ENCODE assay signal across 9 cellular contexts in the genomic region with DNA sequence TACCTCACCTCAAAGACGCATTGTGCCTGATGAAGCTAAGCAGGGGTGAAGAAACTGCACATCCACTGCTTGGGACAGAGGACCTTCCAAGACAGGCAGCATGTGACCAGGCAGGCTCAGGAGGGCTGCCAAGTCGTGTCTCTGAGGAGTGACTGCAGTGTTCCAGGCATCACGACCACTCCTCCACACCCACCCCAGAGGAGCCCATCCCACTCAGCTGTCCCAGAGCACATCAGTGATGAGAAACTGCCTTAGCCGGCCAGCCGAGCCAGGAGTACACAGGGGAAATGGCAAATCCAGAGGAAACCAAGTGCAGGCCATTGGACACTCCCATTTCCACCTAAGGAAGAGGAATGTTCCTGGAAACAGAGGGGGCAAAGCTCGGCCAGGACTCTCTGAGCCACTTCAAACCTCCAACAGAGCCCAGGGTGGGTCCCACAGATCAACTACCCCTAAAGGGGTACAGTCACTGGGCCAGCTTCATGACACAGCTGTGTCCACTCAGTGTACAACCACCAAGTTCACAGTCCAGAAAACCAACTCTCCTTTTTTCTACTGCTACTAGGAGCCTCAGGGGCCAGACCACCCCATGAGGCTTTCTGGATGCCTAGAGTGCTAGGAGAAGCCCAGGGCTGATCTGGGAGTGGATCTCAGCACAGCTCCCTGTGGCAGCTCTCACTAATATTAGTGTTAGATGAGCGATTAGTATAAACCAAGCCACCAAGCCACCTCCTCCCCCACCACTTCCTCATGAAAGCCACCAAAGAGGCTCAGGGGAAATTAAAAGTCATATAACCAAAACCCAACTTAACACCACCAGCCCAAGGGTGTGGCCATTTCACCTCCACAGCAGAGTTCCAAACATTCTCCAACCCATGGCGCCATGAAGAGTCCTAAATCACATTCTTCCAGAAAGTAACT. TPM values are rescaled to one million over a fixed set of nuclear protein-coding genes. Genes with fewer than 3 reads are reported as not detected.
DNase-seq lines count a peak whose midpoint lies in the region; ATAC-seq and TF ChIP-seq lines count a peak whose summit lies in the region.
"Had no signal": no experiment of that assay in that cellular context is flagged by ENCODE, and none has a peak within 500 bp of the region (broad histone marks: within the 10 kb centered on the region; RNA-seq: fewer than 3 reads in every experiment).

No MANE protein-coding gene starts in this region.

- H3K9ac ChIP-seq in mammary epithelial cell (ENCODE audit: insufficient read depth, low read length) = peak overlapping the region; percentile 9

- H3K79me2 ChIP-seq in mammary epithelial cell (ENCODE audit: insufficient read depth, low read length) = peaks cover 97% of the 10 kb centered on the region

- no peaks in the 10 kb centered on the region for H4K20me1 ChIP-seq in mammary epithelial cell (ENCODE audit: insufficient read depth, low read length)

- no TSS peak for BruUV-seq in mammary epithelial cell (replicated peaks; lab: Mats Ljungman, UMichigan)

- peaks cover 80% of the 10 kb centered on the region for H3K4me1 Mint-ChIP-seq in activated naive CD4-positive, alpha-beta T cell treated with anti-CD3 and anti-CD28 coated beads for 36 hours (ENCODE audit: low read depth)
- peaks cover 43% of the 10 kb centered on the region for H3K4me1 Mint-ChIP-seq in mesothelial cell of epicardium

- H3K4me2 ChIP-seq in mammary epithelial cell (ENCODE audit: insufficient read depth, low read depth, low read length) = peak overlapping the region; percentile 43

- H2AFZ ChIP-seq in mammary epithelial cell (ENCODE audit: low read depth, low read length) = no peak overlapping the region

- H3K36me3 Mint-ChIP-seq in activated naive CD4-positive, alpha-beta T cell treated with anti-CD3 and anti-CD28 coated beads for 36 hours (ENCODE audit: low read depth) = peaks cover 17% of the 10 kb centered on the region
- H3K36me3 Mint-ChIP-seq in mesothelial cell of epicardium = peaks cover 6% of the 10 kb centered on the region

- H3K27me3 ChIP-seq in mammary epithelial cell (ENCODE audit: insufficient read depth, low read length) = no peaks in the 10 kb centered on the region
- H3K27me3 ChIP-seq in aorta (ENCODE audit: control insufficient read depth in 1 of 2, insufficient read depth in 2 of 2, low read length in 1 of 2) = no peaks in the 10 kb centered on the region

- peak overlapping the region; percentile 51 for H3K27ac ChIP-seq in mammary epithelial cell (ENCODE audit: insufficient read depth, low read depth, low read length)
- H3K27ac ChIP-seq in aorta (ENCODE audit: low read depth in 1 of 2, low read length in 2 of 2) = no peak overlapping the region
- H3K27ac ChIP-seq: HL-60 had no signal

- no peaks in the 10 kb centered on the region for H3K9me3 Mint-ChIP-seq in activated naive CD4-positive, alpha-beta T cell treated with anti-CD3 and anti-CD28 coated beads for 36 hours
- no peaks in the 10 kb centered on the region for H3K9me3 Mint-ChIP-seq in mesothelial cell of epicardium

- 52% methylated on average over 6 of the region's 8 CpGs for WGBS in mammary epithelial cell (ENCODE audit: low coverage, missing lambda C conversion rate)
- 25 to 28% methylated on average over 8 of the region's 8 CpGs for WGBS in aorta, 2 donors

- H3K4me3 Mint-ChIP-seq in activated naive CD4-positive, alpha-beta T cell treated with anti-CD3 and anti-CD28 coated beads for 36 hours = peak overlapping the region; percentile 41
- no peak overlapping the region for H3K4me3 Mint-ChIP-seq in mesothelial cell of epicardium

- dilution Hi-C loops in mammary epithelial cell (cut with HindIII; ENCODE audit: low sequenced_read_pairs) = no loop called here

- peaks cover 3% of the 10 kb centered on the region for H3K36me3 ChIP-seq in mammary epithelial cell (ENCODE audit: insufficient read depth, low read length)
- no peaks in the 10 kb centered on the region for H3K36me3 ChIP-seq in aorta (ENCODE audit: control insufficient read depth in 1 of 2, insufficient read depth in 2 of 2, low read length in 1 of 2)

- H3K4me3 ChIP-seq in mammary epithelial cell (replicated peaks in 1 of 3; ENCODE audit: insufficient read depth in 1 of 3, low read depth in 2 of 3, low read length in 3 of 3) (no peak overlapping the region), aorta (ENCODE audit: low read length in 2 of 2) (no peak overlapping the region)

- H3K9me3 ChIP-seq in mammary epithelial cell (replicated peaks; ENCODE audit: insufficient read depth, low read length) = no peaks in the 10 kb centered on the region
- no peaks in the 10 kb centered on the region for H3K9me3 ChIP-seq in aorta (ENCODE audit: control insufficient read depth, low read length)

- ATAC-seq in aorta (ENCODE audit: low FRiP score) (peak; percentile 79), HG03378 (IDR thresholded peaks at IDR 0.05; ENCODE audit: unreplicated experiment) (no peak), HG03520 (IDR thresholded peaks at IDR 0.05; ENCODE audit: unreplicated experiment) (no peak)

- in situ Hi-C loops in mammary epithelial cell (cut with MboI; ENCODE audit: low sequenced_read_pairs in 2 of 2) (no loop called here), ACHN (cut with HindIII; ENCODE audit: low pct_ligation_motif_present, low pct_unique_long_range_greater_than_20kb, low sequenced_read_pairs) (no loop called here)

- no peaks in the 10 kb centered on the region for H3K27me3 Mint-ChIP-seq in activated naive CD4-positive, alpha-beta T cell treated with anti-CD3 and anti-CD28 coated beads for 36 hours (ENCODE audit: low read depth)
- H3K27me3 Mint-ChIP-seq in mesothelial cell of epicardium (ENCODE audit: low read depth) = no peaks in the 10 kb centered on the region

- intact Hi-C loops in activated naive CD4-positive, alpha-beta T cell treated with anti-CD3 and anti-CD28 coated beads for 36 hours (cut with micrococcal nuclease) = loop anchor here (1.0 kb wide), 1 partner anchor 8 kb away; no protein-coding TSS in a partner anchor
- intact Hi-C loops in mammary epithelial cell (cut with micrococcal nuclease) (no loop called here), aorta (cut with DNase I) (no loop called here)

- peak; percentile 69 for DNase-seq in activated naive CD4-positive, alpha-beta T cell treated with anti-CD3 and anti-CD28 coated beads for 36 hours
- DNase-seq in activated naive CD4-positive, alpha-beta T cell treated with anti-CD3 and anti-CD28 coated beads, Interleukin-2, amount 50 U/mL, for 16 hours = no peak
- DNase-seq in mammary epithelial cell (no peak), mesothelial cell of epicardium (ENCODE audit: low spot score in 2 of 2, unreplicated experiment in 2 of 2) (no peak), aorta (peak; percentile 65 to 88), ACHN (no peak)

- peak overlapping the region; percentile 84 for H3K27ac Mint-ChIP-seq in activated naive CD4-positive, alpha-beta T cell treated with anti-CD3 and anti-CD28 coated beads for 36 hours
- H3K27ac Mint-ChIP-seq in mesothelial cell of epicardium = peak overlapping the region; percentile 88

- CTCF ChIA-PET in activated naive CD4-positive, alpha-beta T cell treated with anti-CD3 and anti-CD28 coated beads for 36 hours (lab: Charles Lee) = interaction anchor here (0.5 to 13.3 kb wide), 7 partner anchors 11 to 49 kb away, joined by 3 to 142 read pairs (median 6); partner anchors contain the start of genes PXN, RNU4-2 and RPLP0
- CTCF ChIA-PET in mammary epithelial cell (lab: Charles Lee; ENCODE audit: low non-redundant PET) = no interaction called here

- H3K4me1 ChIP-seq in mammary epithelial cell (ENCODE audit: insufficient read depth, low read length) = peaks cover 75% of the 10 kb centered on the region
- H3K4me1 ChIP-seq in aorta (ENCODE audit: control insufficient read depth in 1 of 2, insufficient read depth in 2 of 2, low read length in 2 of 2) = peaks cover 0 to 13% of the 10 kb centered on the region in 2 donors

- TF ChIP-seq CTCF in mammary epithelial cell (conservative IDR thresholded peaks at IDR 0.05 in 1 of 2, IDR thresholded peaks at IDR 0.05 in 1 of 2; ENCODE audit: extremely low read depth in 1 of 2, insufficient read depth in 1 of 2, low read depth in 1 of 2, low read length in 2 of 2) (no peak), mesothelial cell of epicardium (IDR thresholded peaks at IDR 0.05; ENCODE audit: unreplicated experiment) (no peak)

RNA-seq across cellular contexts. Expression of gene PXN, which starts 15.4 kb away (rescaled TPM):
- total RNA-seq in activated naive CD4-positive, alpha-beta T cell treated with anti-CD3 and anti-CD28 coated beads for 36 hours = 100 to 1,000 TPM; 109 to 112 TPM
- total RNA-seq in mammary epithelial cell = 100 to 1,000 TPM; 155 to 477 TPM
- 166 TPM for polyA plus RNA-seq in mammary epithelial cell
- 597 TPM for polyA minus RNA-seq in mammary epithelial cell
- total RNA-seq in mesothelial cell of epicardium = 113 to 123 TPM (median 117 TPM) in 3 replicates
- total RNA-seq in aorta = 100 to 1,000 TPM; 111 to 138 TPM
- polyA plus RNA-seq in aorta = 10 to 100 TPM; 31.3 to 79.9 TPM

RNA-seq across cellular contexts. Expression of gene RNU4-2, which starts 41.6 kb away (rescaled TPM):
- total RNA-seq in activated naive CD4-positive, alpha-beta T cell treated with anti-CD3 and anti-CD28 coated beads for 36 hours = 1,000 to 10,000 TPM; 1,318 to 2,532 TPM
- total RNA-seq in mammary epithelial cell (1,000 to 10,000 TPM in 1 of 2 donors, under 1 TPM in 1; under 0.01 to 1,580 TPM), mesothelial cell of epicardium (9,118 to 10,048 TPM (median 9,930 TPM) in 3 replicates), aorta (over 10,000 TPM; 15,052 to 24,410 TPM)
- polyA plus RNA-seq in mammary epithelial cell (under 0.01 TPM), aorta (not detected)
- under 0.01 TPM for polyA minus RNA-seq in mammary epithelial cell

RNA-seq across cellular contexts. Expression of gene RNU4-1, which starts 42.9 kb away (rescaled TPM):
- total RNA-seq in activated naive CD4-positive, alpha-beta T cell treated with anti-CD3 and anti-CD28 coated beads for 36 hours = 1,000 to 10,000 TPM in 1 of 2 experiments, 100 to 1,000 TPM in 1; 685 to 1,294 TPM
- total RNA-seq in mammary epithelial cell (1,000 to 10,000 TPM in 1 of 2 donors, under 1 TPM in 1; under 0.01 to 1,952 TPM), mesothelial cell of epicardium (5,196 to 5,477 TPM (median 5,368 TPM) in 3 replicates), aorta (1,000 to 10,000 TPM; 1,718 to 2,225 TPM)
- polyA plus RNA-seq in mammary epithelial cell (under 0.01 TPM), aorta (not detected)
- under 0.01 TPM for polyA minus RNA-seq in mammary epithelial cell

RNA-seq across cellular contexts. Expression of gene RPLP0, which starts 49.2 kb away (rescaled TPM):
- total RNA-seq in activated naive CD4-positive, alpha-beta T cell treated with anti-CD3 and anti-CD28 coated beads for 36 hours = 1,000 to 10,000 TPM; 5,065 to 5,278 TPM
- total RNA-seq in mammary epithelial cell (1,000 to 10,000 TPM; 2,131 to 2,307 TPM), mesothelial cell of epicardium (1,924 to 1,989 TPM (median 1,950 TPM) in 3 replicates), aorta (1,000 to 10,000 TPM; 1,136 to 1,236 TPM)
- polyA plus RNA-seq in mammary epithelial cell (9,728 TPM), aorta (1,000 to 10,000 TPM; 2,250 to 2,543 TPM)
- 2,830 TPM for polyA minus RNA-seq in mammary epithelial cell

RNA-seq across cellular contexts. Expression of gene SIRT4, which starts 52.0 kb away (rescaled TPM):
- total RNA-seq in activated naive CD4-positive, alpha-beta T cell treated with anti-CD3 and anti-CD28 coated beads for 36 hours = 1 to 10 TPM; 2.0 to 3.7 TPM
- total RNA-seq in mammary epithelial cell (under 1 TPM; 0.42 to 0.83 TPM), mesothelial cell of epicardium (3.9 to 4.6 TPM (median 4.3 TPM) in 3 replicates), aorta (1 to 10 TPM in 1 of 2 donors, under 1 TPM in 1; 0.39 to 1.6 TPM)
- polyA plus RNA-seq in mammary epithelial cell (0.77 TPM), aorta (1 to 10 TPM; 1.8 to 2.5 TPM)
- polyA minus RNA-seq in mammary epithelial cell = not detected

Comparison
In these comparisons a context has a peak if more than half of its experiments do, and no peak if none do; other contexts are left out.
1. DNase-seq: peak in activated naive CD4-positive, alpha-beta T cell treated with anti-CD3 and anti-CD28 coated beads for 36 hours (single experiment) and aorta (2 of 2); none in activated naive CD4-positive, alpha-beta T cell treated with anti-CD3 and anti-CD28 coated beads, Interleukin-2, amount 50 U/mL, for 16 hours (single experiment), mammary epithelial cell (single experiment), mesothelial cell of epicardium (0 of 2) and ACHN (single experiment).